In genomic region chr7:116161733-116162132, GRCh38 we compare ENCODE assay signal across 1 cellular context.
TF ChIP-seq lines count a peak whose summit lies in the region.

No MANE protein-coding gene starts in this region.

TF ChIP-seq in IMR-90, 13 proteins besides CTCF, POLR2A, EP300 and RAD21 (continued from another document):
- TF ChIP-seq, protein P1, sequence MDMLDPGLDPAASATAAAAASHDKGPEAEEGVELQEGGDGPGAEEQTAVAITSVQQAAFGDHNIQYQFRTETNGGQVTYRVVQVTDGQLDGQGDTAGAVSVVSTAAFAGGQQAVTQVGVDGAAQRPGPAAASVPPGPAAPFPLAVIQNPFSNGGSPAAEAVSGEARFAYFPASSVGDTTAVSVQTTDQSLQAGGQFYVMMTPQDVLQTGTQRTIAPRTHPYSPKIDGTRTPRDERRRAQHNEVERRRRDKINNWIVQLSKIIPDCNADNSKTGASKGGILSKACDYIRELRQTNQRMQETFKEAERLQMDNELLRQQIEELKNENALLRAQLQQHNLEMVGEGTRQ (IDR thresholded peaks at IDR 0.05; ENCODE audit: low read depth, low read length), result no peak
- TF ChIP-seq RCOR1 (IDR thresholded peaks at IDR 0.05; ENCODE audit: insufficient replicate concordance, low read length) (no peak), CHD1 (IDR thresholded peaks at IDR 0.05; ENCODE audit: low read depth, low read length) (no peak), SMC3 (IDR thresholded peaks at IDR 0.05; ENCODE audit: low read depth, low read length) (no peak), MXI1 (IDR thresholded peaks at IDR 0.05; ENCODE audit: borderline replicate concordance, low read depth, low read length) (no peak), FOS (IDR thresholded peaks at IDR 0.05; ENCODE audit: low read depth, low read length) (no peak), MAZ (IDR thresholded peaks at IDR 0.05; ENCODE audit: borderline replicate concordance, low read depth, low read length) (no peak), ELK1 (IDR thresholded peaks at IDR 0.05; ENCODE audit: borderline replicate concordance, low read depth, low read length) (no peak), RFX5 (IDR thresholded peaks at IDR 0.05; ENCODE audit: low read depth, low read length) (no peak)
